8 cellular contexts compared by ENCODE assay signal in genomic region chr1:110034451-110035235, GRCh38. TPM values are rescaled to one million over a fixed set of nuclear protein-coding genes. Genes with fewer than 3 reads are reported as not detected.
DNase-seq lines count a peak whose midpoint lies in the region; ATAC-seq and TF ChIP-seq lines count a peak whose summit lies in the region.

A gene with protein sequence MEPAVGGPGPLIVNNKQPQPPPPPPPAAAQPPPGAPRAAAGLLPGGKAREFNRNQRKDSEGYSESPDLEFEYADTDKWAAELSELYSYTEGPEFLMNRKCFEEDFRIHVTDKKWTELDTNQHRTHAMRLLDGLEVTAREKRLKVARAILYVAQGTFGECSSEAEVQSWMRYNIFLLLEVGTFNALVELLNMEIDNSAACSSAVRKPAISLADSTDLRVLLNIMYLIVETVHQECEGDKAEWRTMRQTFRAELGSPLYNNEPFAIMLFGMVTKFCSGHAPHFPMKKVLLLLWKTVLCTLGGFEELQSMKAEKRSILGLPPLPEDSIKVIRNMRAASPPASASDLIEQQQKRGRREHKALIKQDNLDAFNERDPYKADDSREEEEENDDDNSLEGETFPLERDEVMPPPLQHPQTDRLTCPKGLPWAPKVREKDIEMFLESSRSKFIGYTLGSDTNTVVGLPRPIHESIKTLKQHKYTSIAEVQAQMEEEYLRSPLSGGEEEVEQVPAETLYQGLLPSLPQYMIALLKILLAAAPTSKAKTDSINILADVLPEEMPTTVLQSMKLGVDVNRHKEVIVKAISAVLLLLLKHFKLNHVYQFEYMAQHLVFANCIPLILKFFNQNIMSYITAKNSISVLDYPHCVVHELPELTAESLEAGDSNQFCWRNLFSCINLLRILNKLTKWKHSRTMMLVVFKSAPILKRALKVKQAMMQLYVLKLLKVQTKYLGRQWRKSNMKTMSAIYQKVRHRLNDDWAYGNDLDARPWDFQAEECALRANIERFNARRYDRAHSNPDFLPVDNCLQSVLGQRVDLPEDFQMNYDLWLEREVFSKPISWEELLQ (plus strand): TSS chr1:110034624. CDS start chr1:110034638, 14 bp downstream.

- no peaks in the 10 kb centered on the region for H3K27me3 Mint-ChIP-seq in chondrocyte (ENCODE audit: low read depth)

- peaks cover 14% of the 10 kb centered on the region for H3K36me3 Mint-ChIP-seq in chondrocyte (ENCODE audit: low read depth)

- ATAC-seq in GM19043 (IDR thresholded peaks at IDR 0.05; ENCODE audit: low read depth, unreplicated experiment) (peak; percentile 89), HG03378 (IDR thresholded peaks at IDR 0.05; ENCODE audit: unreplicated experiment) (peak; percentile 89)

- H3K4me3 ChIP-seq in AG10803 (ENCODE audit: low read length), result peak within 1 kb of the TSS; percentile 88

- TF ChIP-seq CTCF in AG10803 (conservative IDR thresholded peaks at IDR 0.05; ENCODE audit: low read length) (no peak), chondrocyte (IDR thresholded peaks at IDR 0.05) (no peak)

- peak within 1 kb of the TSS; percentile 93 for H3K4me3 Mint-ChIP-seq in chondrocyte (ENCODE audit: unreplicated experiment)

- peak within 1 kb of the TSS; percentile 88 for H3K27ac Mint-ChIP-seq in chondrocyte (ENCODE audit: unreplicated experiment)

- no peaks in the 10 kb centered on the region for H3K9me3 Mint-ChIP-seq in chondrocyte (ENCODE audit: low read depth)

- peak; percentile 97 for DNase-seq in AG10803 (ENCODE audit: low read depth)
- peak; percentile 91 for DNase-seq in NCI-H510A (lab: John Stamatoyannopoulos, UW)
- DNase-seq in activated CD4-positive, alpha-beta T cell treated with anti-CD3 and anti-CD28 coated beads for 1 hour, result peak; percentile 89
- no peak for DNase-seq in chondrocyte (ENCODE audit: low spot score)
- peak; percentile 97 for DNase-seq in kidney glomerular epithelial cell (lab: John Stamatoyannopoulos, UW)
- peak; percentile 66 to 76 for DNase-seq in stimulated activated CD4-positive, alpha-beta T cell treated with anti-CD3 and anti-CD28 coated beads, Interleukin-1b, Interleukin-23, amount 100 ng/mL, for 1 hour (ENCODE audit: low read depth in 2 of 2)

- peaks cover 27% of the 10 kb centered on the region for H3K4me1 Mint-ChIP-seq in chondrocyte (ENCODE audit: low read depth)

RNA-seq across cellular contexts. Expression of the gene that starts here (rescaled TPM):
- 40.2 to 45.6 TPM (median 41.4 TPM) in 3 replicates for total RNA-seq in chondrocyte
